In genomic region chr17:65022137-65022536, GRCh38 we compare ENCODE assay signal across 17 cellular contexts. TPM values are rescaled to one million over a fixed set of nuclear protein-coding genes. Genes with fewer than 3 reads are reported as not detected.
A peak's percentile ranks its signal among the peaks of the same experiment; 100 is the strongest.
DNase-seq lines count a peak whose midpoint lies in the region; ATAC-seq, FAIRE-seq and TF ChIP-seq lines count a peak whose summit lies in the region.
"Had no signal": no experiment of that assay in that cellular context is flagged by ENCODE, and none has a peak within 500 bp of the region (broad histone marks: within the 10 kb centered on the region; RNA-seq: fewer than 3 reads in every experiment).

No MANE protein-coding gene starts in this region.

- peaks cover 4% of the 10 kb centered on the region for H3K36me3 ChIP-seq in osteoblast (ENCODE audit: insufficient read depth, low read length)
- no peaks in the 10 kb centered on the region for H3K36me3 ChIP-seq in prostate gland
- H3K36me3 ChIP-seq: brain microvascular endothelial cell had no signal

- H2AFZ ChIP-seq in osteoblast (ENCODE audit: low read length): no peak overlapping the region
- H2AFZ ChIP-seq: parathyroid adenoma had no signal

- H3K27me3 Mint-ChIP-seq in CD14-positive monocyte (ENCODE audit: low read depth in 3 of 3): peaks cover 0 to 5% (median 0%) of the 10 kb centered on the region in 3 donors
- H3K27me3 Mint-ChIP-seq in central memory CD8-positive, alpha-beta T cell: no peaks in the 10 kb centered on the region

- no peak for ATAC-seq in central memory CD8-positive, alpha-beta T cell (replicated peaks; ENCODE audit: extremely low read depth, poor library complexity, severe bottlenecking)
- ATAC-seq: activated CD8-positive, alpha-beta T cell treated with anti-CD3 and anti-CD28 coated beads, Interleukin-2, amount 10 ng/mL, durations not matched to agents 7 days and 5 days had no signal

- no peak for TF ChIP-seq CTCF in CD14-positive monocyte (IDR thresholded peaks at IDR 0.05)
- TF ChIP-seq CTCF in osteoblast (IDR thresholded peaks at IDR 0.05; ENCODE audit: extremely low read depth, low read depth, low read length): no peak
- no peak for TF ChIP-seq CTCF in prostate gland (IDR thresholded peaks at IDR 0.05)
- TF ChIP-seq CTCF in GM20000 (IDR thresholded peaks at IDR 0.05; ENCODE audit: extremely low read depth, missing control alignments): no peak

- H3K27me3 ChIP-seq in osteoblast (ENCODE audit: insufficient read depth, low read length) (no peaks in the 10 kb centered on the region), prostate gland (replicated peaks; ENCODE audit: insufficient read depth) (no peaks in the 10 kb centered on the region)
- H3K27me3 ChIP-seq: BLaER1, brain microvascular endothelial cell had no signal

- peaks cover 65% of the 10 kb centered on the region for H4K20me1 ChIP-seq in osteoblast (ENCODE audit: insufficient read depth, low read length)

- peaks cover 51% of the 10 kb centered on the region for H3K4me1 Mint-ChIP-seq in CD14-positive monocyte
- H3K4me1 Mint-ChIP-seq in central memory CD8-positive, alpha-beta T cell: peaks cover 81% of the 10 kb centered on the region

- H3K4me3 Mint-ChIP-seq in CD14-positive monocyte: no peak overlapping the region
- peak overlapping the region; percentile 31 for H3K4me3 Mint-ChIP-seq in central memory CD8-positive, alpha-beta T cell
- H3K4me3 Mint-ChIP-seq: activated CD8-positive, alpha-beta T cell treated with anti-CD3 and anti-CD28 coated beads, Interleukin-2, amount 10 ng/mL, durations not matched to agents 7 days and 5 days had no signal

- DNase-seq in CD14-positive monocyte (ENCODE audit: low spot score) (no peak), GM19239 (ENCODE audit: insufficient read length, low spot score) (no peak), osteoblast (ENCODE audit: insufficient read length, low spot score, missing footprints) (no peak), NCI-H146 treated with DMSO at 0.1 percent for 48 hours (lab: John Stamatoyannopoulos, UW; ENCODE audit: unreplicated experiment) (no peak), prostate gland (ENCODE audit: low spot score) (no peak), GM20000 (ENCODE audit: low spot score) (no peak), hypothalamus (lab: John Stamatoyannopoulos, UW) (no peak)
- no peak for DNase-seq in central memory CD8-positive, alpha-beta T cell (ENCODE audit: low spot score in 2 of 2)
- DNase-seq: activated CD8-positive, alpha-beta T cell treated with anti-CD3 and anti-CD28 coated beads, Interleukin-2, amount 10 ng/mL, durations not matched to agents 7 days and 5 days; brain microvascular endothelial cell; effector memory CD4-positive, alpha-beta T cell; mesendoderm; NCI-H2081; NCI-H82; stimulated activated CD4-positive, alpha-beta T cell treated with anti-CD3 and anti-CD28 coated beads, Interleukin-15, amount 100 ng/mL, for 24 hours had no signal

- H3K4me1 ChIP-seq in osteoblast (ENCODE audit: insufficient read depth, low read length) (peaks cover 34% of the 10 kb centered on the region), prostate gland (replicated peaks) (peaks cover 6% of the 10 kb centered on the region)

- no peaks in the 10 kb centered on the region for H3K9me3 ChIP-seq in osteoblast (ENCODE audit: low read depth, low read length)
- H3K9me3 ChIP-seq in prostate gland: no peaks in the 10 kb centered on the region
- H3K9me3 ChIP-seq: BLaER1 had no signal

- H3K27ac ChIP-seq in osteoblast (ENCODE audit: low read depth, low read length) (no peak overlapping the region), prostate gland (no peak overlapping the region)
- H3K27ac ChIP-seq: BLaER1, parathyroid adenoma had no signal

- peaks cover 41 to 43% of the 10 kb centered on the region in 2 donors for H3K36me3 Mint-ChIP-seq in CD14-positive monocyte
- H3K36me3 Mint-ChIP-seq in central memory CD8-positive, alpha-beta T cell (ENCODE audit: insufficient read depth): peaks cover 34% of the 10 kb centered on the region

- 66% methylated on average over 3 of the region's 3 CpGs for WGBS in prostate gland

- TF ChIP-seq POLR2A in prostate gland (IDR thresholded peaks at IDR 0.05): no peak

- intact Hi-C loops in CD14-positive monocyte (cut with micrococcal nuclease): loop anchor here (5.0 to 10.0 kb wide), 3 partner anchors 35 to 47 kb away; partner anchors contain the start of gene GNA13 (in 1 of the 2)
- intact Hi-C loops in prostate gland (cut with DNase I): no loop called here

- no peaks in the 10 kb centered on the region for H3K9me3 Mint-ChIP-seq in CD14-positive monocyte
- no peaks in the 10 kb centered on the region for H3K9me3 Mint-ChIP-seq in central memory CD8-positive, alpha-beta T cell

- H3K27ac Mint-ChIP-seq in CD14-positive monocyte: peak overlapping the region in 4 of 7 donors; percentile 3 to 74 (median 58)
- H3K27ac Mint-ChIP-seq in central memory CD8-positive, alpha-beta T cell (ENCODE audit: low read depth): no peak overlapping the region
- H3K27ac Mint-ChIP-seq: activated CD8-positive, alpha-beta T cell treated with anti-CD3 and anti-CD28 coated beads, Interleukin-2, amount 10 ng/mL, durations not matched to agents 7 days and 5 days had no signal

- H3K79me2 ChIP-seq in osteoblast (ENCODE audit: insufficient read depth, low read length): peaks cover 95% of the 10 kb centered on the region

- H3K4me2 ChIP-seq in osteoblast (ENCODE audit: insufficient read depth, low read length): peak overlapping the region; percentile 59

- FAIRE-seq in GM19239 (lab: Jason Lieb, UNC): peak; percentile 21

- H3K4me3 ChIP-seq in osteoblast (ENCODE audit: insufficient read depth, low read length): no peak overlapping the region
- H3K4me3 ChIP-seq in prostate gland: no peak overlapping the region
- H3K4me3 ChIP-seq: BLaER1 had no signal

RNA-seq across cellular contexts. Expression of gene GNA13, which starts 34.4 kb away (rescaled TPM):
- 10 to 100 TPM; 40.3 to 49.3 TPM for polyA plus RNA-seq in CD14-positive monocyte
- total RNA-seq in osteoblast (63.1 and 63.3 TPM in 2 replicates), prostate gland (10 to 100 TPM; 35.0 to 68.4 TPM)
